In genomic region chr10:22253578-22253882, GRCh38 we compare ENCODE assay signal across 9 cellular contexts. TPM values are rescaled to one million over a fixed set of nuclear protein-coding genes. Genes with fewer than 3 reads are reported as not detected.
A peak's percentile ranks its signal among the peaks of the same experiment; 100 is the strongest.
DNase-seq lines count a peak whose midpoint lies in the region; ATAC-seq and TF ChIP-seq lines count a peak whose summit lies in the region.
"Had no signal": no experiment of that assay in that cellular context is flagged by ENCODE, and none has a peak within 500 bp of the region (broad histone marks: within the 10 kb centered on the region; RNA-seq: fewer than 3 reads in every experiment).

No MANE protein-coding gene starts in this region.

- peak overlapping the region; percentile 97 for H3K27ac Mint-ChIP-seq in activated T-cell treated with anti-CD3 and anti-CD28 coated beads, Interleukin-2, amount 50 U/mL, for 72 hours

- no peaks in the 10 kb centered on the region for H3K9me3 Mint-ChIP-seq in activated T-cell treated with anti-CD3 and anti-CD28 coated beads, Interleukin-2, amount 50 U/mL, for 72 hours

- TF ChIP-seq CTCF in GM06990 (IDR thresholded peaks at IDR 0.05; ENCODE audit: insufficient read depth, low read length, poor library complexity, severe bottlenecking), result no peak

- H3K27me3 ChIP-seq in GM06990 (replicated peaks; ENCODE audit: control insufficient read depth, insufficient read depth, low read length), result no peaks in the 10 kb centered on the region

- intact Hi-C loops in Right ventricle myocardium inferior (cut with DNase I), result loop anchor here (2.0 to 10.0 kb wide), 4 partner anchors 67 to 301 kb away; partner anchors contain the start of genes BMI1 and DNAJC1

- no peak for DNase-seq in GM06990 (ENCODE audit: extremely low read depth, insufficient read length)
- peak; percentile 29 to 45 for DNase-seq in activated T-cell treated with anti-CD3 and anti-CD28 coated beads, Interleukin-2, amount 50 U/mL, for 72 hours
- peak; percentile 82 for DNase-seq in Right ventricle myocardium inferior (ENCODE audit: missing footprints)
- DNase-seq in pons (ENCODE audit: low spot score), result peak; percentile 28

- H3K27me3 Mint-ChIP-seq in activated T-cell treated with anti-CD3 and anti-CD28 coated beads, Interleukin-2, amount 50 U/mL, for 72 hours (ENCODE audit: low read depth), result peaks cover 11% of the 10 kb centered on the region

- no peaks in the 10 kb centered on the region for H3K36me3 ChIP-seq in GM06990 (ENCODE audit: control insufficient read depth, insufficient read depth, low read length)

- H3K4me3 Mint-ChIP-seq in activated T-cell treated with anti-CD3 and anti-CD28 coated beads, Interleukin-2, amount 50 U/mL, for 72 hours, result peak overlapping the region; percentile 89 to 94

- H3K4me1 Mint-ChIP-seq in activated T-cell treated with anti-CD3 and anti-CD28 coated beads, Interleukin-2, amount 50 U/mL, for 72 hours (ENCODE audit: low read depth), result peaks cover 26% of the 10 kb centered on the region

- ATAC-seq in activated T-cell treated with anti-CD3 and anti-CD28 coated beads, Interleukin-2, amount 50 U/mL, for 72 hours (replicated peaks in 1 of 2), result no peak
- peak; percentile 30 for ATAC-seq in Right ventricle myocardium inferior
- no peak for ATAC-seq in GM21576 (IDR thresholded peaks at IDR 0.05; ENCODE audit: unreplicated experiment)
- no peak for ATAC-seq in GM19455 (IDR thresholded peaks at IDR 0.05; ENCODE audit: unreplicated experiment)
- ATAC-seq in GM19467 (IDR thresholded peaks at IDR 0.05; ENCODE audit: unreplicated experiment), result no peak
- no peak for ATAC-seq in HG02759 (IDR thresholded peaks at IDR 0.05; ENCODE audit: unreplicated experiment)

- peak overlapping the region; percentile 76 for H3K4me3 ChIP-seq in GM06990 (replicated peaks; ENCODE audit: low read depth, low read length)

- peaks cover 5 to 8% of the 10 kb centered on the region in 2 donors for H3K36me3 Mint-ChIP-seq in activated T-cell treated with anti-CD3 and anti-CD28 coated beads, Interleukin-2, amount 50 U/mL, for 72 hours (ENCODE audit: insufficient read depth in 2 of 2)

RNA-seq across cellular contexts. Expression of gene EBLN1, which starts 35.7 kb away (rescaled TPM):
- total RNA-seq in activated T-cell treated with anti-CD3 and anti-CD28 coated beads, Interleukin-2, amount 50 U/mL, for 72 hours, result not detected
- total RNA-seq in Right ventricle myocardium inferior, result not detected
- total RNA-seq: activated CD8-positive, alpha-beta memory T cell treated with anti-CD3 and anti-CD28 coated beads for 36 hours had no signal
